Comparison of ENCODE assay signal across 19 cellular contexts in the genomic region with DNA sequence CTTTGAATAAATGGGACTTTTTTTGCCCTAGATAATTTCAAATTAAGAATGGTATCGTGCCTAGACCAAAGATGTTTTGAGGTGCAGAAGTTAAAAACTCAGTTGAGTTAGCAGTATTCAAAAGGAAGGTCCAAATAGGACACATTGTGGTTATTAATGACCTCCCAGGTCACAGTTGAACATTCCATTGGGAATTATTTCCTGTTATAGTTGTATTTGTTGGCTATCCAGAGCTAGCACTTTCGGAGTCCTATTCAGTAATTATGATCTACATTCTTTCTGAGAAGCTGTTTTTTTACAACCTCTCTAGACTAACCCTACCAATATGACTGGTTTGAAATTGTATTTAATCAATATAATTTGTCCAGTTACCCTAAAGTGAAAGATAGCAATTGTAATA.
"Had no signal": no experiment of that assay in that cellular context is flagged by ENCODE, and none has a peak within 500 bp of the region (broad histone marks: within the 10 kb centered on the region; RNA-seq: fewer than 3 reads in every experiment).

No MANE protein-coding gene starts in this region.

- H3K9ac ChIP-seq: SK-N-SH had no signal

- DNase-seq: IMR-90, Karpas-422, KG1, MG63, NCI-H1092 treated with DMSO at 0.1 percent for 48 hours, NCI-H1436, NCI-H187, NCI-H2029, NCI-H2081 treated with DMSO at 0.1 percent for 48 hours, NCI-H2171, NCI-H226, NCI-H446, NCI-H510A, NCI-H524 treated with DMSO at 0.1 percent for 48 hours, NCI-H69, NCI-H774, SHP77, SK-N-SH had no signal

- H3K4me2 ChIP-seq: SK-N-SH had no signal

- H3K27me3 ChIP-seq: MG63 had no signal

- H3K9me2 ChIP-seq: SK-N-SH had no signal

- H3K4me3 ChIP-seq: MG63 had no signal

- H3K36me3 ChIP-seq: MG63 had no signal

- H3K27ac ChIP-seq: RWPE1 had no signal

- H3K9me3 ChIP-seq: MG63, SK-N-SH had no signal
